Comparison of ENCODE assay signal across 8 cellular contexts in genomic region chr9:75890541-75891276, GRCh38. TPM values are rescaled to one million over a fixed set of nuclear protein-coding genes. Genes with fewer than 3 reads are reported as not detected.
A peak's percentile ranks its signal among the peaks of the same experiment; 100 is the strongest.
DNase-seq lines count a peak whose midpoint lies in the region; ATAC-seq, FAIRE-seq and TF ChIP-seq lines count a peak whose summit lies in the region.

PCSK5 (plus strand) TSS chr9:75890673; CDS start chr9:75891182, 509 bp downstream.

- FAIRE-seq in small intestine (lab: Jason Lieb, UNC), result no peak

- no peak for TF ChIP-seq CTCF in GM12864 (IDR thresholded peaks at IDR 0.05; ENCODE audit: low read depth, low read length, missing control alignments)

- DNase-seq in GM12864 (ENCODE audit: low read depth), result no peak
- peak; percentile 31 for DNase-seq in NCI-H2081 treated with DMSO at 0.1 percent for 48 hours (lab: John Stamatoyannopoulos, UW)
- peak; percentile 46 for DNase-seq in activated CD4-positive, CD25-positive, alpha-beta regulatory T cell treated with anti-CD3 and anti-CD28 coated beads, Interleukin-2, amount 50 U/mL, for 16 hours (ENCODE audit: low read depth, low spot score)
- DNase-seq in caudate nucleus (lab: John Stamatoyannopoulos, UW), result peak in 59 of 61 donors; percentile 31 to 96 (median 88)
- DNase-seq in iPS-NIHi7 (ENCODE audit: extremely low spot score), result peak; percentile 87
- DNase-seq in small intestine, result peak; percentile 95

- peak within 1 kb of the TSS; percentile 35 for H3K4me3 ChIP-seq in GM12864 (ENCODE audit: low read depth, low read length)
- H3K4me3 ChIP-seq in small intestine (ENCODE audit: low read depth in 1 of 2, low read length in 2 of 2), result peak within 1 kb of the TSS; percentile 73 to 91

- no peaks in the 10 kb centered on the region for H3K9me3 ChIP-seq in small intestine (ENCODE audit: control insufficient read depth, low read depth)

- H3K27me3 ChIP-seq in small intestine (ENCODE audit: control insufficient read depth in 2 of 2, insufficient read depth in 2 of 2, low read length in 2 of 2), result no peaks in the 10 kb centered on the region

- H3K27ac ChIP-seq in caudate nucleus (ENCODE audit: low read depth, low read length) (peak within 1 kb of the TSS; percentile 83), small intestine (ENCODE audit: low read depth in 1 of 2, low read length in 1 of 2) (peak within 1 kb of the TSS; percentile 82 to 93)

- H3K4me1 ChIP-seq in small intestine (ENCODE audit: control insufficient read depth in 2 of 2, insufficient read depth in 1 of 2, low read depth in 1 of 2, low read length in 1 of 2), result peaks cover 0 to 4% of the 10 kb centered on the region in 2 donors

- no peaks in the 10 kb centered on the region for H3K36me3 ChIP-seq in small intestine (ENCODE audit: control insufficient read depth in 2 of 2, insufficient read depth in 2 of 2, low read length in 2 of 2)

- 0 to 1% (median 0%) methylated on average over 53 to 79 of the region's 79 CpGs for WGBS in small intestine, 3 donors

- peak; percentile 72 for ATAC-seq in HG02884 (IDR thresholded peaks at IDR 0.05; ENCODE audit: unreplicated experiment)
- no peak for ATAC-seq in GM18873 (IDR thresholded peaks at IDR 0.05; ENCODE audit: low FRiP score, unreplicated experiment)

RNA-seq across cellular contexts. Expression of gene PCSK5, which starts in this region (rescaled TPM):
- 10 to 100 TPM; 10.3 to 18.9 (median 14.3) TPM for polyA plus RNA-seq in small intestine
